15 cellular contexts compared by ENCODE assay signal in the genomic region with DNA sequence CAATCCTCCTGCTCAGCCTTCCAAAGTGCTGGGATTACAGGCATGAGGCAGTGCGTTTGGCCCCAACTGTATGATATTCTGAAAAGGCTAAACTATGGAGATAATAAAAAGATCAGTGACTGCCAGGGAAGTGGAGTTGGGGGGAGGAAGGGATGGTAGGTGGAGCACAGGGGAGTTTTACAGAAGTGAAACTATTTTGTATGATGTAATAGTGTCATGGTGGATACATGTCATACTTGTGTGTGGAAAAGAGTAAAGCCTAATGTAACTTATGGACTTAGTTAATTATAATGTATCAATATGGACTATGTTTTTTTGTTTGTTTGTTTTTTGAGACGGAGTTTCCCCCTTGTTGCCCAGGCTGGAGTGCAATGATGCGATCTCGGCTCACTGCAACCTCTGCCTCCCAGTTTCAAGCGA. TPM values are rescaled to one million over a fixed set of nuclear protein-coding genes. Genes with fewer than 3 reads are reported as not detected.
DNase-seq lines count a peak whose midpoint lies in the region; ATAC-seq and TF ChIP-seq lines count a peak whose summit lies in the region.
"Had no signal": no experiment of that assay in that cellular context is flagged by ENCODE, and none has a peak within 500 bp of the region (broad histone marks: within the 10 kb centered on the region; RNA-seq: fewer than 3 reads in every experiment).

No MANE protein-coding gene starts in this region.

- no peaks in the 10 kb centered on the region for H3K9me2 ChIP-seq in DOHH2 (replicated peaks; ENCODE audit: control insufficient read depth, low read length)

- H3K36me3 Mint-ChIP-seq in mesothelial cell of epicardium = no peaks in the 10 kb centered on the region

- H3K27me3 ChIP-seq in DOHH2 (ENCODE audit: control insufficient read depth, low read length) (no peaks in the 10 kb centered on the region), spleen (replicated peaks in 1 of 7) (peaks cover 0 to 5% (median 0%) of the 10 kb centered on the region in 7 donors)

- DNase-seq in RPMI8226 (peak; percentile 53), mesothelial cell of epicardium (ENCODE audit: low spot score in 2 of 2, unreplicated experiment in 2 of 2) (no peak), globus pallidus (ENCODE audit: low spot score) (no peak), cerebellar cortex (ENCODE audit: low spot score) (no peak), NCI-H226 (no peak), spleen (no peak)
- DNase-seq: activated CD4-positive, alpha-beta T cell treated with anti-CD3 and anti-CD28 coated beads, Interleukin-2, amount 50 U/mL, for 4 hours; activated effector memory CD4-positive, alpha-beta T cell treated with anti-CD3 and anti-CD28 coated beads, Interleukin-2, amount 50 U/mL, for 16 hours; mammary epithelial cell; NCI-H1417; NCI-H510A; T-helper 9 cell had no signal

- WGBS in spleen, 5 donors = 92 to 94% (median 93%) methylated on average over 5 of the region's 5 CpGs

- no peaks in the 10 kb centered on the region for H3K27me3 Mint-ChIP-seq in mesothelial cell of epicardium (ENCODE audit: low read depth)

- H3K9me3 Mint-ChIP-seq in mesothelial cell of epicardium = no peaks in the 10 kb centered on the region

- no peak for TF ChIP-seq POLR2A in spleen (IDR thresholded peaks at IDR 0.05)

- peaks cover 20% of the 10 kb centered on the region for H3K4me1 Mint-ChIP-seq in mesothelial cell of epicardium

- intact Hi-C loops in spleen (cut with DNase I; ENCODE audit: low total_unique reads) = no loop called here

- H3K36me3 ChIP-seq in DOHH2 (ENCODE audit: control insufficient read depth, low read length) = no peaks in the 10 kb centered on the region; the same call in 1 of the 2 replicates
- H3K36me3 ChIP-seq in spleen = peaks cover 0 to 3% (median 0%) of the 10 kb centered on the region in 6 donors

- H3K4me3 Mint-ChIP-seq in mesothelial cell of epicardium = no peak overlapping the region

- H3K27ac Mint-ChIP-seq in mesothelial cell of epicardium = peak overlapping the region; percentile 5

- H3F3A ChIP-seq in DOHH2 (ENCODE audit: control insufficient read depth, insufficient read depth) = peaks cover 4% of the 10 kb centered on the region; the same call in 1 of the 2 replicates

- no peaks in the 10 kb centered on the region for H3K9me3 ChIP-seq in DOHH2 (ENCODE audit: control insufficient read depth, insufficient read depth, low read length)
- H3K9me3 ChIP-seq in spleen = no peaks in the 10 kb centered on the region

- peak; percentile 35 for ATAC-seq in HG03135 (IDR thresholded peaks at IDR 0.05; ENCODE audit: unreplicated experiment)

- H3K27ac ChIP-seq in DOHH2 (ENCODE audit: low read depth, low read length) (peak overlapping the region; percentile 64), spleen (peak overlapping the region in 4 of 8 donors; percentile 26 to 62 (median 40))

- peak overlapping the region; percentile 58 for H3K4me3 ChIP-seq in DOHH2 (ENCODE audit: low read length)
- H3K4me3 ChIP-seq in spleen = no peak overlapping the region
- H3K4me3 ChIP-seq: skin epidermis had no signal

- TF ChIP-seq CTCF in DOHH2 (IDR thresholded peaks at IDR 0.05; ENCODE audit: low read depth, low read length, poor library complexity, severe bottlenecking) = no peak
- TF ChIP-seq CTCF in mesothelial cell of epicardium (IDR thresholded peaks at IDR 0.05; ENCODE audit: unreplicated experiment) = no peak
- no peak for TF ChIP-seq CTCF in spleen (IDR thresholded peaks at IDR 0.05 in 8 of 11, conservative IDR thresholded peaks at IDR 0.05 in 3 of 11)

- H3K4me1 ChIP-seq in DOHH2 (ENCODE audit: control insufficient read depth, low read length) = peaks cover 30% of the 10 kb centered on the region
- peaks cover 7 to 43% (median 29%) of the 10 kb centered on the region in 6 donors for H3K4me1 ChIP-seq in spleen

- peak overlapping the region; percentile 72 for H3K4me2 ChIP-seq in DOHH2 (ENCODE audit: low read length)

- H3K79me2 ChIP-seq in DOHH2 (ENCODE audit: control insufficient read depth, low read length) = peaks cover 20% of the 10 kb centered on the region

- no peaks in the 10 kb centered on the region for H4K20me1 ChIP-seq in DOHH2 (ENCODE audit: control insufficient read depth, insufficient read depth, low read depth, low read length)

RNA-seq across cellular contexts. Expression of a gene that starts 2.9 kb away (rescaled TPM):
- 57.4 to 58.2 TPM (median 57.7 TPM) in 3 replicates for total RNA-seq in mesothelial cell of epicardium
- 10 to 100 TPM; 25.6 to 42.1 (median 31.9) TPM for total RNA-seq in spleen
- polyA plus RNA-seq in spleen = 10 to 100 TPM; 11.0 to 15.7 (median 15.0) TPM

RNA-seq across cellular contexts. Expression of a gene that starts 13.2 kb away (rescaled TPM):
- total RNA-seq in mesothelial cell of epicardium (51.0 to 55.7 TPM (median 55.5 TPM) in 3 replicates), spleen (100 to 1,000 TPM; 119 to 179 (median 145) TPM)
- 100 to 1,000 TPM; 223 to 401 (median 350) TPM for polyA plus RNA-seq in spleen

RNA-seq across cellular contexts. Expression of a gene that starts 20.1 kb away (rescaled TPM):
- total RNA-seq in mesothelial cell of epicardium = 2.5 to 3.7 TPM (median 3.4 TPM) in 3 replicates
- total RNA-seq in spleen = 10 to 100 TPM; 58.5 to 89.1 (median 64.0) TPM
- 100 to 1,000 TPM in 2 of 3 donors, 10 to 100 TPM in 1; 71.0 to 129 (median 120) TPM for polyA plus RNA-seq in spleen

RNA-seq across cellular contexts. Expression of a gene that starts 25.2 kb away (rescaled TPM):
- total RNA-seq in mesothelial cell of epicardium = 263 to 274 TPM (median 271 TPM) in 3 replicates
- total RNA-seq in spleen = 100 to 1,000 TPM; 125 to 195 (median 145) TPM
- polyA plus RNA-seq in spleen = 10 to 100 TPM; 41.3 to 89.0 (median 71.4) TPM

RNA-seq across cellular contexts. Expression of a gene that starts 31.4 kb away (rescaled TPM):
- total RNA-seq in mesothelial cell of epicardium (76.6 to 87.4 TPM (median 82.8 TPM) in 3 replicates), spleen (100 to 1,000 TPM in 3 of 7 donors, 10 to 100 TPM in 4; 72.9 to 154 (median 82.1) TPM)
- polyA plus RNA-seq in spleen = 100 to 1,000 TPM; 139 to 184 (median 148) TPM

Comparison
In these comparisons a context has a peak if more than half of its experiments do, and no peak if none do; other contexts are left out.
1. RNA of a gene that starts 20.1 kb away (total RNA-seq): 58.5 to 89.1 TPM in spleen; 2.5 to 3.7 TPM in mesothelial cell of epicardium; every median in the first group is over 10 times any median in the second.